In genomic region chr16:69107311-69107962, GRCh38 we compare ENCODE assay signal across 8 cellular contexts. TPM values are rescaled to one million over a fixed set of nuclear protein-coding genes. Genes with fewer than 3 reads are reported as not detected.
DNase-seq lines count a peak whose midpoint lies in the region; ATAC-seq and TF ChIP-seq lines count a peak whose summit lies in the region.

No MANE protein-coding gene starts in this region.

- no peaks in the 10 kb centered on the region for H3K9me3 ChIP-seq in Peyer's patch
- H3K9me3 ChIP-seq in osteoblast (ENCODE audit: low read depth, low read length): no peaks in the 10 kb centered on the region

- H2AFZ ChIP-seq in osteoblast (ENCODE audit: low read length): no peak overlapping the region

- peaks cover 0 to 8% (median 0%) of the 10 kb centered on the region in 3 donors for H3K36me3 ChIP-seq in Peyer's patch
- H3K36me3 ChIP-seq in osteoblast (ENCODE audit: insufficient read depth, low read length): peaks cover 17% of the 10 kb centered on the region

- H3K27me3 ChIP-seq in Peyer's patch (no peaks in the 10 kb centered on the region), osteoblast (ENCODE audit: insufficient read depth, low read length) (no peaks in the 10 kb centered on the region)

- H3K4me2 ChIP-seq in osteoblast (ENCODE audit: insufficient read depth, low read length): peak overlapping the region; percentile 77

- peak overlapping the region in 3 of 4 donors; percentile 0 to 55 (median 52) for H3K4me3 ChIP-seq in Peyer's patch
- H3K4me3 ChIP-seq in fibroblast of pulmonary artery (replicated peaks; ENCODE audit: low read depth, low read length): peak overlapping the region; percentile 51
- H3K4me3 ChIP-seq in osteoblast (ENCODE audit: insufficient read depth, low read length): peak overlapping the region; percentile 77

- TF ChIP-seq POLR2A in Peyer's patch (IDR thresholded peaks at IDR 0.05): no peak
- TF ChIP-seq POLR2A in erythroblast (IDR thresholded peaks at IDR 0.05; ENCODE audit: low read length): no peak

- DNase-seq in Caki2 (ENCODE audit: low read depth) (peak; percentile 56), Peyer's patch (peak in 2 of 3 donors; percentile 56 to 67), fibroblast of pulmonary artery (ENCODE audit: low read depth) (no peak), osteoblast (ENCODE audit: insufficient read length, low spot score, missing footprints) (peak; percentile 94), activated gamma-delta T cell (lab: John Stamatoyannopoulos, UW) (no peak), erythroblast (lab: John Stamatoyannopoulos, UW) (no peak), cerebellar cortex (ENCODE audit: low spot score) (no peak)

- TF ChIP-seq CTCF in Peyer's patch (IDR thresholded peaks at IDR 0.05) (no peak), fibroblast of pulmonary artery (IDR thresholded peaks at IDR 0.05; ENCODE audit: low read length, missing control alignments) (no peak), osteoblast (IDR thresholded peaks at IDR 0.05; ENCODE audit: extremely low read depth, low read depth, low read length) (no peak)

- H4K20me1 ChIP-seq in osteoblast (ENCODE audit: insufficient read depth, low read length): peaks cover 27% of the 10 kb centered on the region

- ATAC-seq in GM18873 (IDR thresholded peaks at IDR 0.05; ENCODE audit: low FRiP score, unreplicated experiment): no peak

- H3K27ac ChIP-seq in Peyer's patch: no peak overlapping the region
- no peak overlapping the region for H3K27ac ChIP-seq in osteoblast (ENCODE audit: low read depth, low read length)

- no peaks in the 10 kb centered on the region for H3K79me2 ChIP-seq in osteoblast (ENCODE audit: insufficient read depth, low read length)

- in situ Hi-C loops in Caki2 (cut with HindIII; ENCODE audit: low pct_unique_long_range_greater_than_20kb, low sequenced_read_pairs): loop anchor here (10.0 kb wide), 1 partner anchor 113 kb away; no protein-coding TSS in a partner anchor

- H3K4me1 ChIP-seq in Peyer's patch (peaks cover 5 to 22% (median 12%) of the 10 kb centered on the region in 4 donors), osteoblast (ENCODE audit: insufficient read depth, low read length) (peaks cover 15% of the 10 kb centered on the region)

RNA-seq across cellular contexts. Expression of gene HAS3, which starts 2.0 kb away (rescaled TPM):
- total RNA-seq in Caki2 (2014; rRNA removed; shearing (Covaris generic); ENCODE audit: low replicate concordance): 21.1 and 35.9 TPM in 2 replicates
- total RNA-seq in Peyer's patch (1 to 10 TPM; 1.1 to 2.5 (median 1.2) TPM), osteoblast (1.4 and 1.5 TPM in 2 replicates)

RNA-seq across cellular contexts. Expression of gene CHTF8, which starts 25.0 kb away (rescaled TPM):
- 191 and 253 TPM in 2 replicates for total RNA-seq in Caki2 (2014; rRNA removed; shearing (Covaris generic); ENCODE audit: low replicate concordance)
- total RNA-seq in Peyer's patch: 10 to 100 TPM; 53.9 to 68.7 (median 60.2) TPM
- 48.0 and 52.1 TPM in 2 replicates for total RNA-seq in osteoblast

RNA-seq across cellular contexts. Expression of gene UTP4, which starts 25.0 kb away (rescaled TPM):
- 56.1 and 97.9 TPM in 2 replicates for total RNA-seq in Caki2 (2014; rRNA removed; shearing (Covaris generic); ENCODE audit: low replicate concordance)
- total RNA-seq in Peyer's patch (10 to 100 TPM in 3 of 4 donors, 1 to 10 TPM in 1; 8.9 to 19.4 (median 13.1) TPM), osteoblast (17.4 and 18.0 TPM in 2 replicates)

Comparison
In these comparisons a context has a peak if more than half of its experiments do, and no peak if none do; other contexts are left out.
1. DNase-seq: peak in Caki2 (single experiment), Peyer's patch (2 of 3) and osteoblast (single experiment); none in fibroblast of pulmonary artery (single experiment), activated gamma-delta T cell (single experiment), erythroblast (0 of 2) and cerebellar cortex (single experiment).
2. Peak in every context shown above with its lines, with median percentiles within 50 percentile points of each other: H3K4me3 ChIP-seq.